Comparison of ENCODE assay signal across 9 cellular contexts in the genomic region with DNA sequence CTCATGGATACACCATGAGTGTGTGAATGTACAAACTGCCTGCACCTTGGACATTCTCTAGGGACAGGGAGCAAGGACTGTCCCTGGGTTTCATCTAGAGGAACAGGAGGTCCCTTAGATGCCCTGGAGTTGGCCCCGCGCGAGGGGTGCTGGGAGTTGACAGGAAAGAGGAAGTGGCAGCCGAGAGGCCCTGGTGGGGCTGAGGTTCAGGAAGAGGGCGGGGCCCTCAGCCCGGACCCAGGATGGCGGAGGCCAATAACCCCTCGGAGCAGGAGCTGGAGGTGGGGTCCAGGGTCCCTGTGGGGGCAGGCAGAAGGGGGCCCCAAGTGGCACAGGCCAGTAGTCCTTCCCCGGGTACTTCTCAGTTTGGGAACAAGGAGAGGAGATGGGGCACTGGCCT. TPM values are rescaled to one million over a fixed set of nuclear protein-coding genes. Genes with fewer than 3 reads are reported as not detected.
DNase-seq lines count a peak whose midpoint lies in the region; ATAC-seq and TF ChIP-seq lines count a peak whose summit lies in the region.
"Had no signal": no experiment of that assay in that cellular context is flagged by ENCODE, and none has a peak within 500 bp of the region (broad histone marks: within the 10 kb centered on the region; RNA-seq: fewer than 3 reads in every experiment).

No MANE protein-coding gene starts in this region.

- H3K27ac ChIP-seq in mesenchymal stem cell (ENCODE audit: low read length, poor library complexity, severe bottlenecking): no peak overlapping the region

- no peak overlapping the region for H3K4ac ChIP-seq in mesenchymal stem cell (ENCODE audit: low read depth in 1 of 2, low read length in 2 of 2)

- H3K9me3 Mint-ChIP-seq in activated naive CD8-positive, alpha-beta T cell treated with anti-CD3 and anti-CD28 coated beads, Interleukin-2, amount 10 ng/mL, durations not matched to agents 7 days and 5 days: no peaks in the 10 kb centered on the region
- no peaks in the 10 kb centered on the region for H3K9me3 Mint-ChIP-seq in stimulated activated effector memory CD8-positive, alpha-beta T cell treated with anti-CD3 and anti-CD28 coated beads, Interleukin-12 subunit alpha, Interleukin-12 subunit beta, amount 100 ng/mL, for 72 hours

- no peak for TF ChIP-seq CTCF in GM13976 (IDR thresholded peaks at IDR 0.05; ENCODE audit: borderline replicate concordance, control extremely low read depth, extremely low read depth, insufficient read depth, missing control alignments)

- no peaks in the 10 kb centered on the region for H3K27me3 Mint-ChIP-seq in activated naive CD8-positive, alpha-beta T cell treated with anti-CD3 and anti-CD28 coated beads, Interleukin-2, amount 10 ng/mL, durations not matched to agents 7 days and 5 days

- H3K36me3 Mint-ChIP-seq in activated naive CD8-positive, alpha-beta T cell treated with anti-CD3 and anti-CD28 coated beads, Interleukin-2, amount 10 ng/mL, durations not matched to agents 7 days and 5 days: peaks cover 34% of the 10 kb centered on the region
- peaks cover 58% of the 10 kb centered on the region for H3K36me3 Mint-ChIP-seq in stimulated activated effector memory CD8-positive, alpha-beta T cell treated with anti-CD3 and anti-CD28 coated beads, Interleukin-12 subunit alpha, Interleukin-12 subunit beta, amount 100 ng/mL, for 72 hours

- peaks cover 42 to 46% of the 10 kb centered on the region in 2 experiments for H3K36me3 ChIP-seq in mesenchymal stem cell (ENCODE audit: control insufficient read depth in 1 of 2, insufficient read depth in 2 of 2, low read depth in 1 of 2, low read length in 2 of 2)

- H3K4me2 ChIP-seq in mesenchymal stem cell (ENCODE audit: low read length, poor library complexity, severe bottlenecking): no peak overlapping the region

- H3K4me3 Mint-ChIP-seq in activated naive CD8-positive, alpha-beta T cell treated with anti-CD3 and anti-CD28 coated beads, Interleukin-2, amount 10 ng/mL, durations not matched to agents 7 days and 5 days: peak overlapping the region; percentile 96
- H3K4me3 Mint-ChIP-seq in stimulated activated effector memory CD8-positive, alpha-beta T cell treated with anti-CD3 and anti-CD28 coated beads, Interleukin-12 subunit alpha, Interleukin-12 subunit beta, amount 100 ng/mL, for 72 hours: peak overlapping the region; percentile 98

- peak overlapping the region; percentile 41 for H2AK5ac ChIP-seq in mesenchymal stem cell (ENCODE audit: low read length, severe bottlenecking)

- H3K79me1 ChIP-seq in mesenchymal stem cell (replicated peaks; ENCODE audit: low read length, poor library complexity, severe bottlenecking): peaks cover 28% of the 10 kb centered on the region

- H3K18ac ChIP-seq in mesenchymal stem cell (ENCODE audit: low read depth in 1 of 2, low read length in 2 of 2): peak overlapping the region in 1 of 2 experiments; percentile 46

- no peak overlapping the region for H3K9ac ChIP-seq in mesenchymal stem cell (ENCODE audit: low read length)

- H2BK15ac ChIP-seq in mesenchymal stem cell (ENCODE audit: low read depth, poor library complexity, severe bottlenecking): no peak overlapping the region

- peak overlapping the region; percentile 52 for H4K8ac ChIP-seq in mesenchymal stem cell (ENCODE audit: low read length)

- in situ Hi-C loops in GM13976 (cut with MboI; ENCODE audit: low sequenced_read_pairs, unreplicated experiment): no loop called here

- DNase-seq in GM13976 (ENCODE audit: low spot score) (peak; percentile 90), T-helper 1 cell (peak; percentile 52 to 85 (median 66)), mesenchymal stem cell (no peak), glomerular visceral epithelial cell (ENCODE audit: extremely low spot score) (no peak)
- peak; percentile 86 for DNase-seq in activated naive CD8-positive, alpha-beta T cell treated with anti-CD3 and anti-CD28 coated beads, Interleukin-2, amount 10 ng/mL, durations not matched to agents 7 days and 5 days
- peak; percentile 65 to 85 for DNase-seq in stimulated activated effector memory CD8-positive, alpha-beta T cell treated with anti-CD3 and anti-CD28 coated beads, Interleukin-12 subunit alpha, Interleukin-12 subunit beta, amount 100 ng/mL, for 72 hours (ENCODE audit: low spot score in 2 of 2)

- 54% methylated on average over 9 of the region's 9 CpGs for WGBS in mesenchymal stem cell

- no peak overlapping the region for H3K23ac ChIP-seq in mesenchymal stem cell (ENCODE audit: low read length in 2 of 2)

- H3K27me3 ChIP-seq in mesenchymal stem cell (ENCODE audit: control insufficient read depth in 1 of 2, insufficient read depth in 1 of 2, low read length in 2 of 2): no peaks in the 10 kb centered on the region

- peaks cover 37% of the 10 kb centered on the region for H3K4me1 Mint-ChIP-seq in activated naive CD8-positive, alpha-beta T cell treated with anti-CD3 and anti-CD28 coated beads, Interleukin-2, amount 10 ng/mL, durations not matched to agents 7 days and 5 days
- H3K4me1 Mint-ChIP-seq in stimulated activated effector memory CD8-positive, alpha-beta T cell treated with anti-CD3 and anti-CD28 coated beads, Interleukin-12 subunit alpha, Interleukin-12 subunit beta, amount 100 ng/mL, for 72 hours: peaks cover 39% of the 10 kb centered on the region

- peak overlapping the region in 1 of 2 experiments; percentile 35 for H3K14ac ChIP-seq in mesenchymal stem cell (ENCODE audit: low read length in 2 of 2)

- no peak overlapping the region for H3K4me3 ChIP-seq in mesenchymal stem cell (ENCODE audit: insufficient read depth in 1 of 2, low read depth in 1 of 2, low read length in 2 of 2)

- no peak overlapping the region for H2BK5ac ChIP-seq in mesenchymal stem cell (ENCODE audit: low read depth, low read length, poor library complexity, severe bottlenecking)

- no peaks in the 10 kb centered on the region for H3K9me3 ChIP-seq in mesenchymal stem cell (ENCODE audit: control insufficient read depth, low read length)

- peaks cover 16% of the 10 kb centered on the region for H3K4me1 ChIP-seq in mesenchymal stem cell (ENCODE audit: control insufficient read depth, insufficient read depth, low read depth, low read length)

- peak; percentile 89 for ATAC-seq in HG02852 (IDR thresholded peaks at IDR 0.05; ENCODE audit: unreplicated experiment)
- peak; percentile 99 for ATAC-seq in activated naive CD8-positive, alpha-beta T cell treated with anti-CD3 and anti-CD28 coated beads, Interleukin-2, amount 10 ng/mL, durations not matched to agents 7 days and 5 days (ENCODE audit: low read depth)
- peak; percentile 95 for ATAC-seq in stimulated activated effector memory CD8-positive, alpha-beta T cell treated with anti-CD3 and anti-CD28 coated beads, Interleukin-12 subunit alpha, Interleukin-12 subunit beta, amount 100 ng/mL, for 72 hours
- no peak for ATAC-seq in GM19324 (IDR thresholded peaks at IDR 0.05; ENCODE audit: low FRiP score, unreplicated experiment)
- ATAC-seq: HCT116 had no signal

- H2BK120ac ChIP-seq in mesenchymal stem cell (ENCODE audit: low read depth, low read length): no peak overlapping the region

- POLR2A ChIA-PET in activated naive CD8-positive, alpha-beta T cell treated with anti-CD3 and anti-CD28 coated beads, Interleukin-2, amount 10 ng/mL, durations not matched to agents 7 days and 5 days (lab: Charles Lee): interaction anchor here (0.9 to 1.5 kb wide), 3 partner anchors 26 to 78 kb away, joined by 3 read pairs; a partner anchor contains a TSS

- H2AFZ ChIP-seq in mesenchymal stem cell (ENCODE audit: low read depth, low read length): no peak overlapping the region

- H4K91ac ChIP-seq in mesenchymal stem cell (ENCODE audit: low read length): peak overlapping the region; percentile 71

- peak overlapping the region in 1 of 2 experiments; percentile 48 for H2BK12ac ChIP-seq in mesenchymal stem cell (ENCODE audit: low read length in 2 of 2)

- H3K27ac Mint-ChIP-seq in activated naive CD8-positive, alpha-beta T cell treated with anti-CD3 and anti-CD28 coated beads, Interleukin-2, amount 10 ng/mL, durations not matched to agents 7 days and 5 days: peak overlapping the region; percentile 89
- H3K27ac Mint-ChIP-seq in stimulated activated effector memory CD8-positive, alpha-beta T cell treated with anti-CD3 and anti-CD28 coated beads, Interleukin-12 subunit alpha, Interleukin-12 subunit beta, amount 100 ng/mL, for 72 hours: peak overlapping the region; percentile 99

RNA-seq across cellular contexts. Expression of a gene that starts 6.9 kb away (rescaled TPM):
- total RNA-seq in activated naive CD8-positive, alpha-beta T cell treated with anti-CD3 and anti-CD28 coated beads, Interleukin-2, amount 10 ng/mL, durations not matched to agents 7 days and 5 days: 100 to 1,000 TPM; 244 to 265 TPM
- polyA plus RNA-seq in mesenchymal stem cell (2013, experiment 1 of 2): 75.4 TPM
- polyA plus RNA-seq in mesenchymal stem cell (2013, experiment 2 of 2): 74.2 TPM

RNA-seq across cellular contexts. Expression of a gene that starts 20.9 kb away (rescaled TPM):
- total RNA-seq in activated naive CD8-positive, alpha-beta T cell treated with anti-CD3 and anti-CD28 coated beads, Interleukin-2, amount 10 ng/mL, durations not matched to agents 7 days and 5 days: 100 to 1,000 TPM; 192 to 202 TPM
- polyA plus RNA-seq in mesenchymal stem cell (2013, experiment 1 of 2): 46.7 TPM
- 46.1 TPM for polyA plus RNA-seq in mesenchymal stem cell (2013, experiment 2 of 2)

RNA-seq across cellular contexts. Expression of a gene that starts 35.1 kb away (rescaled TPM):
- total RNA-seq in activated naive CD8-positive, alpha-beta T cell treated with anti-CD3 and anti-CD28 coated beads, Interleukin-2, amount 10 ng/mL, durations not matched to agents 7 days and 5 days: under 1 TPM; 0.34 to 0.36 TPM
- 1.2 TPM for polyA plus RNA-seq in mesenchymal stem cell (2013, experiment 1 of 2)
- polyA plus RNA-seq in mesenchymal stem cell (2013, experiment 2 of 2): 1.3 TPM

RNA-seq across cellular contexts. Expression of a gene that starts 55.9 kb away (rescaled TPM):
- 10 to 100 TPM; 31.7 to 32.4 TPM for total RNA-seq in activated naive CD8-positive, alpha-beta T cell treated with anti-CD3 and anti-CD28 coated beads, Interleukin-2, amount 10 ng/mL, durations not matched to agents 7 days and 5 days
- polyA plus RNA-seq in mesenchymal stem cell (2013, experiment 1 of 2): 120 TPM
- 116 TPM for polyA plus RNA-seq in mesenchymal stem cell (2013, experiment 2 of 2)

RNA-seq across cellular contexts. Expression of a gene that starts 58.8 kb away (rescaled TPM):
- 100 to 1,000 TPM; 304 to 315 TPM for total RNA-seq in activated naive CD8-positive, alpha-beta T cell treated with anti-CD3 and anti-CD28 coated beads, Interleukin-2, amount 10 ng/mL, durations not matched to agents 7 days and 5 days
- polyA plus RNA-seq in mesenchymal stem cell (2013, experiment 1 of 2): 48.9 TPM
- polyA plus RNA-seq in mesenchymal stem cell (2013, experiment 2 of 2): 49.7 TPM

Comparison
In these comparisons a context has a peak if more than half of its experiments do, and no peak if none do; other contexts are left out.
1. DNase-seq: peak in GM13976 (single experiment), T-helper 1 cell (5 of 5), activated naive CD8-positive, alpha-beta T cell treated with anti-CD3 and anti-CD28 coated beads, Interleukin-2, amount 10 ng/mL, durations not matched to agents 7 days and 5 days (single experiment) and stimulated activated effector memory CD8-positive, alpha-beta T cell treated with anti-CD3 and anti-CD28 coated beads, Interleukin-12 subunit alpha, Interleukin-12 subunit beta, amount 100 ng/mL, for 72 hours (2 of 2); none in mesenchymal stem cell (single experiment) and glomerular visceral epithelial cell (single experiment).